In genomic region chr9:15696979-15697378, GRCh38 we compare ENCODE assay signal across 16 cellular contexts.
A peak's percentile ranks its signal among the peaks of the same experiment; 100 is the strongest.
DNase-seq lines count a peak whose midpoint lies in the region; ATAC-seq and TF ChIP-seq lines count a peak whose summit lies in the region.
"Had no signal": no experiment of that assay in that cellular context is flagged by ENCODE, and none has a peak within 500 bp of the region (broad histone marks: within the 10 kb centered on the region; RNA-seq: fewer than 3 reads in every experiment).

No MANE protein-coding gene starts in this region.

- DNase-seq in AG08396 (ENCODE audit: low spot score), result peak; percentile 20
- DNase-seq in H7, result peak; percentile 22
- DNase-seq in WTC11 (ENCODE audit: low spot score), result no peak
- peak; percentile 19 for DNase-seq in iPS-NIHi11 (ENCODE audit: low spot score)
- no peak for DNase-seq in T-helper 2 cell
- DNase-seq in SHP77 treated with DMSO at 0.1 percent for 48 hours (lab: John Stamatoyannopoulos, UW), result no peak
- no peak for DNase-seq in activated CD4-positive, alpha-beta T cell treated with anti-CD3 and anti-CD28 coated beads, Interleukin-2, amount 50 U/mL, for 48 hours
- DNase-seq: activated gamma-delta T cell treated with Interleukin-2 at 50 U/mL for 16 hours, DMS79 treated with DMSO at 0.1 percent for 48 hours, endodermal cell, kidney, NCI-H774, SHP77 had no signal

- H3K27me3 ChIP-seq in H7 (ENCODE audit: control insufficient read depth, insufficient read depth, low read length), result no peaks in the 10 kb centered on the region
- H3K27me3 ChIP-seq: BLaER1, tibial nerve had no signal

- ATAC-seq in WTC11, result peak; percentile 78
- no peak for ATAC-seq in GM18861 (IDR thresholded peaks at IDR 0.05; ENCODE audit: unreplicated experiment)

- peaks cover 25% of the 10 kb centered on the region for H3K9me3 Mint-ChIP-seq in WTC11

- 0 out of 2 replicates have a peak overlapping the region, but pooled peaks have one; percentile 26 for H3K27ac Mint-ChIP-seq in WTC11
- H3K27ac Mint-ChIP-seq: endodermal cell had no signal

- no peak for TF ChIP-seq CTCF in WTC11 (IDR thresholded peaks at IDR 0.05)

- H3K36me3 ChIP-seq in H7 (replicated peaks; ENCODE audit: control insufficient read depth, insufficient read depth, low read length), result no peaks in the 10 kb centered on the region
- H3K36me3 ChIP-seq: BLaER1 had no signal

- no peaks in the 10 kb centered on the region for H3K27me3 Mint-ChIP-seq in WTC11 (ENCODE audit: low read depth)

- H3K4me1 Mint-ChIP-seq in WTC11, result peaks cover 3% of the 10 kb centered on the region
- H3K4me1 Mint-ChIP-seq: endodermal cell had no signal

- no peak overlapping the region for H3K4me3 Mint-ChIP-seq in WTC11
- H3K4me3 Mint-ChIP-seq: endodermal cell had no signal

- CTCF ChIA-PET in WTC11 (lab: Charles Lee), result no interaction called here

- no peak overlapping the region for H3K4me3 ChIP-seq in H7 (ENCODE audit: insufficient read depth, low read depth, low read length)
- H3K4me3 ChIP-seq: BLaER1, tibial nerve had no signal

- H3K36me3 Mint-ChIP-seq in WTC11, result peaks cover 18% of the 10 kb centered on the region

- POLR2A ChIA-PET in WTC11 (lab: Charles Lee), result no interaction called here

TF ChIP-seq in WTC11, 78 proteins besides CTCF, POLR2A, EP300 and RAD21:
- no peak for TF ChIP-seq CBFB (CRISPR knock-in tag; IDR thresholded peaks at IDR 0.05; ENCODE audit: low read depth)
- no peak for TF ChIP-seq FOXK1 (CRISPR knock-in tag; IDR thresholded peaks at IDR 0.05)
- TF ChIP-seq NR3C1 (CRISPR knock-in tag; conservative IDR thresholded peaks at IDR 0.05; ENCODE audit: low read depth), result no peak
- no peak for TF ChIP-seq STAT6 (CRISPR knock-in tag; conservative IDR thresholded peaks at IDR 0.05; ENCODE audit: low read depth)
- no peak for TF ChIP-seq ATF2 (CRISPR knock-in tag; IDR thresholded peaks at IDR 0.05; ENCODE audit: borderline replicate concordance, low read depth)
- no peak for TF ChIP-seq ARID4B (CRISPR knock-in tag; IDR thresholded peaks at IDR 0.05; ENCODE audit: borderline replicate concordance)
- no peak for TF ChIP-seq NR1H2 (CRISPR knock-in tag; IDR thresholded peaks at IDR 0.05)
TF ChIP-seq in WTC11: peak in this region for 0.

Comparison
In these comparisons a context has a peak if more than half of its experiments do, and no peak if none do; other contexts are left out.
1. DNase-seq: peak in AG08396 (single experiment), H7 (single experiment) and iPS-NIHi11 (single experiment); none in WTC11 (single experiment), T-helper 2 cell (0 of 5), SHP77 treated with DMSO at 0.1 percent for 48 hours (single experiment) and activated CD4-positive, alpha-beta T cell treated with anti-CD3 and anti-CD28 coated beads, Interleukin-2, amount 50 U/mL, for 48 hours (0 of 2).